ENCODE assay signal across 1 cellular context in the genomic region with DNA sequence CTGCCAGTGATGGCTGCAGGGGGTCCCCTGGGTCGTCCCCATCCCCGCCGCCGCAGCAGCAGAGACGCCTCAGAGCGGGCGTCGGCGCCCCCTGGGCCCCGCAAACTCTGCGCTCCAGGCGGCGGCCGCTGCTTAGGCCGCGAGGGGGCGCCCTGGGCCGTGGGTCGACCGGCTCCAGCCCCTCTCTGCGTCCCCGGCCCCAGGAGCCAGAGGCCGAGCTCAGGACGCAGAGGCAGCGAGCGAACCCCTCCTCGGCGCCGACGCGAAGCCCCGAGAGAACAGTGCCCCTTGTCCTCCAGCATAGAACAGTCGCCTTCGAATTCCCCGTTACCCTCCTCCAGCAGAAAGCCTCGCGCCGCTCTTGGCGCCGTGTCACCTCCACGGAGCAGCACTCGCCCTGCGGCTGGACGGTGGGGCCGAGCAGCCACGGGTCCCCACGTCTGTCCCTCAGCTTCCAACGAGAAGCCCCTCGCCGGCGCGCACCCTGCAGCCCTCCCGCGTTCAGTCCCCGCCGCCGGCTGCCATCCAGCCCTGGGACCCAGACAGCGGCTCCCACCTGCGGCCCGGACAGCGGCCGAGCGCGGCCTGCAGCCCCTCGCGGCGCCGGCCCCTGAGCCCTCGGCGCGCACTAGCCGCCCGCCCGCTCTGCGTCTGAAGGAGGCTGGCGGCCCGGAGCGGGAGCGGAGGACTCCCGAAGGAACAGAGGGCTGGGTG.
TF ChIP-seq lines count a peak whose summit lies in the region.

No MANE protein-coding gene starts in this region.

TF ChIP-seq in HepG2, 621 proteins besides CTCF, POLR2A, EP300 and RAD21 (continued from another document and continues in another):
- TF ChIP-seq, protein P1, sequence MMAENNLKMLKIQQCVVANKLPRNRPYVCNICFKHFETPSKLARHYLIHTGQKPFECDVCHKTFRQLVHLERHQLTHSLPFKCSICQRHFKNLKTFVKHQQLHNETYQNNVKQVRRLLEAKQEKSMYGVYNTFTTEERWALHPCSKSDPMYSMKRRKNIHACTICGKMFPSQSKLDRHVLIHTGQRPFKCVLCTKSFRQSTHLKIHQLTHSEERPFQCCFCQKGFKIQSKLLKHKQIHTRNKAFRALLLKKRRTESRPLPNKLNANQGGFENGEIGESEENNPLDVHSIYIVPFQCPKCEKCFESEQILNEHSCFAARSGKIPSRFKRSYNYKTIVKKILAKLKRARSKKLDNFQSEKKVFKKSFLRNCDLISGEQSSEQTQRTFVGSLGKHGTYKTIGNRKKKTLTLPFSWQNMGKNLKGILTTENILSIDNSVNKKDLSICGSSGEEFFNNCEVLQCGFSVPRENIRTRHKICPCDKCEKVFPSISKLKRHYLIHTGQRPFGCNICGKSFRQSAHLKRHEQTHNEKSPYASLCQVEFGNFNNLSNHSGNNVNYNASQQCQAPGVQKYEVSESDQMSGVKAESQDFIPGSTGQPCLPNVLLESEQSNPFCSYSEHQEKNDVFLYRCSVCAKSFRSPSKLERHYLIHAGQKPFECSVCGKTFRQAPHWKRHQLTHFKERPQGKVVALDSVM (CRISPR knock-in tag; IDR thresholded peaks at IDR 0.05), result no peak
- no peak for TF ChIP-seq CHD4 (IDR thresholded peaks at IDR 0.05; ENCODE audit: borderline replicate concordance, low read length)
- TF ChIP-seq, protein P2, sequence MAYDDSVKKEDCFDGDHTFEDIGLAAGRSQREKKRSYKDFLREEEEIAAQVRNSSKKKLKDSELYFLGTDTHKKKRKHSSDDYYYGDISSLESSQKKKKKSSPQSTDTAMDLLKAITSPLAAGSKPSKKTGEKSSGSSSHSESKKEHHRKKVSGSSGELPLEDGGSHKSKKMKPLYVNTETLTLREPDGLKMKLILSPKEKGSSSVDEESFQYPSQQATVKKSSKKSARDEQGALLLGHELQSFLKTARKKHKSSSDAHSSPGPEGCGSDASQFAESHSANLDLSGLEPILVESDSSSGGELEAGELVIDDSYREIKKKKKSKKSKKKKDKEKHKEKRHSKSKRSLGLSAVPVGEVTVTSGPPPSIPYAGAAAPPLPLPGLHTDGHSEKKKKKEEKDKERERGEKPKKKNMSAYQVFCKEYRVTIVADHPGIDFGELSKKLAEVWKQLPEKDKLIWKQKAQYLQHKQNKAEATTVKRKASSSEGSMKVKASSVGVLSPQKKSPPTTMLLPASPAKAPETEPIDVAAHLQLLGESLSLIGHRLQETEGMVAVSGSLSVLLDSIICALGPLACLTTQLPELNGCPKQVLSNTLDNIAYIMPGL (CRISPR knock-in tag; IDR thresholded peaks at IDR 0.05; ENCODE audit: borderline replicate concordance in 1 of 2, low read depth in 1 of 2), result peak; percentile 60 to 82; a peak in 3 of 4 replicates
- TF ChIP-seq MAFG (CRISPR knock-in tag; IDR thresholded peaks at IDR 0.05), result no peak
- TF ChIP-seq ZNF44 (CRISPR knock-in tag; IDR thresholded peaks at IDR 0.05), result no peak
- TF ChIP-seq, protein P3, sequence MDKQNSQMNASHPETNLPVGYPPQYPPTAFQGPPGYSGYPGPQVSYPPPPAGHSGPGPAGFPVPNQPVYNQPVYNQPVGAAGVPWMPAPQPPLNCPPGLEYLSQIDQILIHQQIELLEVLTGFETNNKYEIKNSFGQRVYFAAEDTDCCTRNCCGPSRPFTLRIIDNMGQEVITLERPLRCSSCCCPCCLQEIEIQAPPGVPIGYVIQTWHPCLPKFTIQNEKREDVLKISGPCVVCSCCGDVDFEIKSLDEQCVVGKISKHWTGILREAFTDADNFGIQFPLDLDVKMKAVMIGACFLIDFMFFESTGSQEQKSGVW (CRISPR knock-in tag; IDR thresholded peaks at IDR 0.05; ENCODE audit: borderline replicate concordance), result no peak
- TF ChIP-seq, protein P4, sequence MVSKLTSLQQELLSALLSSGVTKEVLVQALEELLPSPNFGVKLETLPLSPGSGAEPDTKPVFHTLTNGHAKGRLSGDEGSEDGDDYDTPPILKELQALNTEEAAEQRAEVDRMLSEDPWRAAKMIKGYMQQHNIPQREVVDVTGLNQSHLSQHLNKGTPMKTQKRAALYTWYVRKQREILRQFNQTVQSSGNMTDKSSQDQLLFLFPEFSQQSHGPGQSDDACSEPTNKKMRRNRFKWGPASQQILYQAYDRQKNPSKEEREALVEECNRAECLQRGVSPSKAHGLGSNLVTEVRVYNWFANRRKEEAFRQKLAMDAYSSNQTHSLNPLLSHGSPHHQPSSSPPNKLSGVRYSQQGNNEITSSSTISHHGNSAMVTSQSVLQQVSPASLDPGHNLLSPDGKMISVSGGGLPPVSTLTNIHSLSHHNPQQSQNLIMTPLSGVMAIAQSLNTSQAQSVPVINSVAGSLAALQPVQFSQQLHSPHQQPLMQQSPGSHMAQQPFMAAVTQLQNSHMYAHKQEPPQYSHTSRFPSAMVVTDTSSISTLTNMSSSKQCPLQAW (CRISPR knock-in tag; IDR thresholded peaks at IDR 0.05), result 0 out of 2 replicates have a peak, but pooled peaks have one; percentile 32
- TF ChIP-seq PHF5A (CRISPR knock-in tag; IDR thresholded peaks at IDR 0.05; ENCODE audit: low read depth, unreplicated experiment), result no peak
- TF ChIP-seq NR2F6 (IDR thresholded peaks at IDR 0.05), result no peak
- TF ChIP-seq NR2F6 (CRISPR knock-in tag; IDR thresholded peaks at IDR 0.05), result no peak
- no peak for TF ChIP-seq AKAP8 (CRISPR knock-in tag; IDR thresholded peaks at IDR 0.05)
- 0 out of 2 replicates have a peak, but pooled peaks have one; percentile 63 for TF ChIP-seq EZH2 (conservative IDR thresholded peaks at IDR 0.05; ENCODE audit: low read depth, low read length)
- TF ChIP-seq ZFP62 (CRISPR knock-in tag; IDR thresholded peaks at IDR 0.05), result no peak
- TF ChIP-seq ZSCAN31 (CRISPR knock-in tag; IDR thresholded peaks at IDR 0.05; ENCODE audit: low read depth), result no peak
- TF ChIP-seq RBAK (CRISPR knock-in tag; IDR thresholded peaks at IDR 0.05), result no peak
- TF ChIP-seq ZNF670 (CRISPR knock-in tag; IDR thresholded peaks at IDR 0.05; ENCODE audit: borderline replicate concordance), result no peak
- no peak for TF ChIP-seq CEBPG (CRISPR knock-in tag; IDR thresholded peaks at IDR 0.05)
- no peak for TF ChIP-seq ASH2L (IDR thresholded peaks at IDR 0.05; ENCODE audit: insufficient read length, low read depth, low read length)
- no peak for TF ChIP-seq ZNF3 (CRISPR knock-in tag; IDR thresholded peaks at IDR 0.05)
- no peak for TF ChIP-seq MAFK (conservative IDR thresholded peaks at IDR 0.05 in 1 of 2, IDR thresholded peaks at IDR 0.05 in 1 of 2; ENCODE audit: low read length in 2 of 2)
- TF ChIP-seq MTF2 (CRISPR knock-in tag; IDR thresholded peaks at IDR 0.05; ENCODE audit: borderline replicate concordance), result peak; percentile 90; the same call in 1 of the 2 replicates
- TF ChIP-seq ZSCAN9 (CRISPR knock-in tag; IDR thresholded peaks at IDR 0.05; ENCODE audit: borderline replicate concordance), result no peak
- TF ChIP-seq, protein P5, sequence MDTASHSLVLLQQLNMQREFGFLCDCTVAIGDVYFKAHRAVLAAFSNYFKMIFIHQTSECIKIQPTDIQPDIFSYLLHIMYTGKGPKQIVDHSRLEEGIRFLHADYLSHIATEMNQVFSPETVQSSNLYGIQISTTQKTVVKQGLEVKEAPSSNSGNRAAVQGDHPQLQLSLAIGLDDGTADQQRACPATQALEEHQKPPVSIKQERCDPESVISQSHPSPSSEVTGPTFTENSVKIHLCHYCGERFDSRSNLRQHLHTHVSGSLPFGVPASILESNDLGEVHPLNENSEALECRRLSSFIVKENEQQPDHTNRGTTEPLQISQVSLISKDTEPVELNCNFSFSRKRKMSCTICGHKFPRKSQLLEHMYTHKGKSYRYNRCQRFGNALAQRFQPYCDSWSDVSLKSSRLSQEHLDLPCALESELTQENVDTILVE (CRISPR knock-in tag; IDR thresholded peaks at IDR 0.05), result no peak
- TF ChIP-seq, protein P6, sequence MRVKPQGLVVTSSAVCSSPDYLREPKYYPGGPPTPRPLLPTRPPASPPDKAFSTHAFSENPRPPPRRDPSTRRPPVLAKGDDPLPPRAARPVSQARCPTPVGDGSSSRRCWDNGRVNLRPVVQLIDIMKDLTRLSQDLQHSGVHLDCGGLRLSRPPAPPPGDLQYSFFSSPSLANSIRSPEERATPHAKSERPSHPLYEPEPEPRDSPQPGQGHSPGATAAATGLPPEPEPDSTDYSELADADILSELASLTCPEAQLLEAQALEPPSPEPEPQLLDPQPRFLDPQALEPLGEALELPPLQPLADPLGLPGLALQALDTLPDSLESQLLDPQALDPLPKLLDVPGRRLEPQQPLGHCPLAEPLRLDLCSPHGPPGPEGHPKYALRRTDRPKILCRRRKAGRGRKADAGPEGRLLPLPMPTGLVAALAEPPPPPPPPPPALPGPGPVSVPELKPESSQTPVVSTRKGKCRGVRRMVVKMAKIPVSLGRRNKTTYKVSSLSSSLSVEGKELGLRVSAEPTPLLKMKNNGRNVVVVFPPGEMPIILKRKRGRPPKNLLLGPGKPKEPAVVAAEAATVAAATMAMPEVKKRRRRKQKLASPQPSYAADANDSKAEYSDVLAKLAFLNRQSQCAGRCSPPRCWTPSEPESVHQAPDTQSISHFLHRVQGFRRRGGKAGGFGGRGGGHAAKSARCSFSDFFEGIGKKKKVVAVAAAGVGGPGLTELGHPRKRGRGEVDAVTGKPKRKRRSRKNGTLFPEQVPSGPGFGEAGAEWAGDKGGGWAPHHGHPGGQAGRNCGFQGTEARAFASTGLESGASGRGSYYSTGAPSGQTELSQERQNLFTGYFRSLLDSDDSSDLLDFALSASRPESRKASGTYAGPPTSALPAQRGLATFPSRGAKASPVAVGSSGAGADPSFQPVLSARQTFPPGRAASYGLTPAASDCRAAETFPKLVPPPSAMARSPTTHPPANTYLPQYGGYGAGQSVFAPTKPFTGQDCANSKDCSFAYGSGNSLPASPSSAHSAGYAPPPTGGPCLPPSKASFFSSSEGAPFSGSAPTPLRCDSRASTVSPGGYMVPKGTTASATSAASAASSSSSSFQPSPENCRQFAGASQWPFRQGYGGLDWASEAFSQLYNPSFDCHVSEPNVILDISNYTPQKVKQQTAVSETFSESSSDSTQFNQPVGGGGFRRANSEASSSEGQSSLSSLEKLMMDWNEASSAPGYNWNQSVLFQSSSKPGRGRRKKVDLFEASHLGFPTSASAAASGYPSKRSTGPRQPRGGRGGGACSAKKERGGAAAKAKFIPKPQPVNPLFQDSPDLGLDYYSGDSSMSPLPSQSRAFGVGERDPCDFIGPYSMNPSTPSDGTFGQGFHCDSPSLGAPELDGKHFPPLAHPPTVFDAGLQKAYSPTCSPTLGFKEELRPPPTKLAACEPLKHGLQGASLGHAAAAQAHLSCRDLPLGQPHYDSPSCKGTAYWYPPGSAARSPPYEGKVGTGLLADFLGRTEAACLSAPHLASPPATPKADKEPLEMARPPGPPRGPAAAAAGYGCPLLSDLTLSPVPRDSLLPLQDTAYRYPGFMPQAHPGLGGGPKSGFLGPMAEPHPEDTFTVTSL (CRISPR knock-in tag; IDR thresholded peaks at IDR 0.05; ENCODE audit: borderline replicate concordance), result peak; percentile 33; the same call in 1 of the 2 replicates
- no peak for TF ChIP-seq DMAP1 (CRISPR knock-in tag; IDR thresholded peaks at IDR 0.05)
- TF ChIP-seq, protein P7, sequence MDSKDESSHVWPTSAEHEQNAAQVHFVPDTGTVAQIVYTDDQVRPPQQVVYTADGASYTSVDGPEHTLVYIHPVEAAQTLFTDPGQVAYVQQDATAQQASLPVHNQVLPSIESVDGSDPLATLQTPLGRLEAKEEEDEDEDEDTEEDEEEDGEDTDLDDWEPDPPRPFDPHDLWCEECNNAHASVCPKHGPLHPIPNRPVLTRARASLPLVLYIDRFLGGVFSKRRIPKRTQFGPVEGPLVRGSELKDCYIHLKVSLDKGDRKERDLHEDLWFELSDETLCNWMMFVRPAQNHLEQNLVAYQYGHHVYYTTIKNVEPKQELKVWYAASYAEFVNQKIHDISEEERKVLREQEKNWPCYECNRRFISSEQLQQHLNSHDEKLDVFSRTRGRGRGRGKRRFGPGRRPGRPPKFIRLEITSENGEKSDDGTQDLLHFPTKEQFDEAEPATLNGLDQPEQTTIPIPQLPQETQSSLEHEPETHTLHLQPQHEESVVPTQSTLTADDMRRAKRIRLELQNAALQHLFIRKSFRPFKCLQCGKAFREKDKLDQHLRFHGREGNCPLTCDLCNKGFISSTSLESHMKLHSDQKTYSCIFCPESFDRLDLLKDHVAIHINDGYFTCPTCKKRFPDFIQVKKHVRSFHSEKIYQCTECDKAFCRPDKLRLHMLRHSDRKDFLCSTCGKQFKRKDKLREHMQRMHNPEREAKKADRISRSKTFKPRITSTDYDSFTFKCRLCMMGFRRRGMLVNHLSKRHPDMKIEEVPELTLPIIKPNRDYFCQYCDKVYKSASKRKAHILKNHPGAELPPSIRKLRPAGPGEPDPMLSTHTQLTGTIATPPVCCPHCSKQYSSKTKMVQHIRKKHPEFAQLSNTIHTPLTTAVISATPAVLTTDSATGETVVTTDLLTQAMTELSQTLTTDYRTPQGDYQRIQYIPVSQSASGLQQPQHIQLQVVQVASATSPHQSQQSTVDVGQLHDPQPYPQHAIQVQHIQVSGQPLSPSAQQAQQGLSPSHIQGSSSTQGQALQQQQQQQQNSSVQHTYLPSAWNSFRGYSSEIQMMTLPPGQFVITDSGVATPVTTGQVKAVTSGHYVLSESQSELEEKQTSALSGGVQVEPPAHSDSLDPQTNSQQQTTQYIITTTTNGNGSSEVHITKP (CRISPR knock-in tag; IDR thresholded peaks at IDR 0.05; ENCODE audit: low read depth), result no peak
- TF ChIP-seq ZNF143 (CRISPR knock-in tag; IDR thresholded peaks at IDR 0.05), result no peak
- TF ChIP-seq ZNF10 (CRISPR knock-in tag; IDR thresholded peaks at IDR 0.05; ENCODE audit: borderline replicate concordance, low read depth), result no peak
- TF ChIP-seq ZNF780A (CRISPR knock-in tag; IDR thresholded peaks at IDR 0.05), result no peak
- no peak for TF ChIP-seq NAIF1 (CRISPR knock-in tag; IDR thresholded peaks at IDR 0.05; ENCODE audit: borderline replicate concordance)
- no peak for TF ChIP-seq PITX1 (CRISPR knock-in tag; IDR thresholded peaks at IDR 0.05)
- TF ChIP-seq ZNF737 (CRISPR knock-in tag; IDR thresholded peaks at IDR 0.05; ENCODE audit: borderline replicate concordance), result no peak
- TF ChIP-seq TBX2 (CRISPR knock-in tag; IDR thresholded peaks at IDR 0.05; ENCODE audit: borderline replicate concordance), result peak; percentile 37
- TF ChIP-seq, protein P8, sequence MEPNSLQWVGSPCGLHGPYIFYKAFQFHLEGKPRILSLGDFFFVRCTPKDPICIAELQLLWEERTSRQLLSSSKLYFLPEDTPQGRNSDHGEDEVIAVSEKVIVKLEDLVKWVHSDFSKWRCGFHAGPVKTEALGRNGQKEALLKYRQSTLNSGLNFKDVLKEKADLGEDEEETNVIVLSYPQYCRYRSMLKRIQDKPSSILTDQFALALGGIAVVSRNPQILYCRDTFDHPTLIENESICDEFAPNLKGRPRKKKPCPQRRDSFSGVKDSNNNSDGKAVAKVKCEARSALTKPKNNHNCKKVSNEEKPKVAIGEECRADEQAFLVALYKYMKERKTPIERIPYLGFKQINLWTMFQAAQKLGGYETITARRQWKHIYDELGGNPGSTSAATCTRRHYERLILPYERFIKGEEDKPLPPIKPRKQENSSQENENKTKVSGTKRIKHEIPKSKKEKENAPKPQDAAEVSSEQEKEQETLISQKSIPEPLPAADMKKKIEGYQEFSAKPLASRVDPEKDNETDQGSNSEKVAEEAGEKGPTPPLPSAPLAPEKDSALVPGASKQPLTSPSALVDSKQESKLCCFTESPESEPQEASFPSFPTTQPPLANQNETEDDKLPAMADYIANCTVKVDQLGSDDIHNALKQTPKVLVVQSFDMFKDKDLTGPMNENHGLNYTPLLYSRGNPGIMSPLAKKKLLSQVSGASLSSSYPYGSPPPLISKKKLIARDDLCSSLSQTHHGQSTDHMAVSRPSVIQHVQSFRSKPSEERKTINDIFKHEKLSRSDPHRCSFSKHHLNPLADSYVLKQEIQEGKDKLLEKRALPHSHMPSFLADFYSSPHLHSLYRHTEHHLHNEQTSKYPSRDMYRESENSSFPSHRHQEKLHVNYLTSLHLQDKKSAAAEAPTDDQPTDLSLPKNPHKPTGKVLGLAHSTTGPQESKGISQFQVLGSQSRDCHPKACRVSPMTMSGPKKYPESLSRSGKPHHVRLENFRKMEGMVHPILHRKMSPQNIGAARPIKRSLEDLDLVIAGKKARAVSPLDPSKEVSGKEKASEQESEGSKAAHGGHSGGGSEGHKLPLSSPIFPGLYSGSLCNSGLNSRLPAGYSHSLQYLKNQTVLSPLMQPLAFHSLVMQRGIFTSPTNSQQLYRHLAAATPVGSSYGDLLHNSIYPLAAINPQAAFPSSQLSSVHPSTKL (CRISPR knock-in tag; IDR thresholded peaks at IDR 0.05), result 0 out of 2 replicates have a peak, but pooled peaks have one; percentile 16
- no peak for TF ChIP-seq HMG20B (CRISPR knock-in tag; conservative IDR thresholded peaks at IDR 0.05)
